Comparison of ENCODE assay signal across 18 cellular contexts in the genomic region with DNA sequence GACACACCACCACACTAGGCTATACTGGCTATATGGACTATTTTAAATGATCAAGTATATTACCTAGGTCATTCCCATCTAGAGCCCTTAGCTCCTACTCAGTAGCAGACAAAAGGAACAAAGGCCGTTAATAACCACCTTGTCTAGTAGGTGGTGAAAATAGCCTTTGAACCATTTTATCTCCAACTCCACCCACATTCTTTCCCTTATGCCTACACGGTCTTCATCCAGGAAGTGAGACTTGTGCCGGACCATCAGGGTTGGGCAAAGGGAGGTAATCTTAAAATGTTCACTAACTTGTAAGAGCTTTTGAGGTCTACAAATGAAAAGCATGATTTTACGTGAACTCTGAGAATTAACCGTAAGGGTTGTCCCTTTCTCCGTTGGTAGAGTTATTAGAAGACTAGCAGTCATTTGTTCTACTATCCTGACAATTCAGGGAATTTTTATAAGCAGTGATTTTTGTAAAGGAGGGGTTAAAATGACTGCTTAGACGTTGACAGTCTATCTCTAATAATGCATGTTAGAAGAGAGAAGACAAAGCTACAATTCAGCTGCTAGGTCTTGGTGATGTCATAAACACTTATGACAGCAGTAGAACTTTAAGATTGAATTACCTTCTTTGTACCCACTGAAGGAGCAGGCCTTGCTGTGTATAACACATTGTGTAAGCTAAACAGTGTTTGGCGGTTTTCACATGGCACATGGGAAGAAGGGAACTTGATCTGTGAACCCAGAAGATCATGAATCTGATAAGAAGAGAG.
DNase-seq lines count a peak whose midpoint lies in the region; ATAC-seq, FAIRE-seq and TF ChIP-seq lines count a peak whose summit lies in the region.
"Had no signal": no experiment of that assay in that cellular context is flagged by ENCODE, and none has a peak within 500 bp of the region (broad histone marks: within the 10 kb centered on the region; RNA-seq: fewer than 3 reads in every experiment).

No MANE protein-coding gene starts in this region.

- no peaks in the 10 kb centered on the region for H3K9me3 ChIP-seq in A549
- H3K9me3 ChIP-seq in RWPE2 (ENCODE audit: severe bottlenecking): no peaks in the 10 kb centered on the region
- no peaks in the 10 kb centered on the region for H3K9me3 ChIP-seq in right atrium auricular region
- H3K9me3 ChIP-seq in heart left ventricle: no peaks in the 10 kb centered on the region
- H3K9me3 ChIP-seq: HAP-1 had no signal

- no peak for TF ChIP-seq CTCF in A549 (IDR thresholded peaks at IDR 0.05)
- no peak for TF ChIP-seq CTCF in RWPE2 (IDR thresholded peaks at IDR 0.05; ENCODE audit: poor library complexity, severe bottlenecking)
- TF ChIP-seq CTCF in right atrium auricular region (IDR thresholded peaks at IDR 0.05): no peak
- no peak for TF ChIP-seq CTCF in heart left ventricle (IDR thresholded peaks at IDR 0.05)

- H3K27ac ChIP-seq in A549 (no peak overlapping the region), RWPE2 (ENCODE audit: poor library complexity, severe bottlenecking) (peak overlapping the region; percentile 67), right atrium auricular region (no peak overlapping the region), heart left ventricle (no peak overlapping the region)
- H3K27ac ChIP-seq: C4-2B had no signal

- no peak for TF ChIP-seq POLR2A in A549 (IDR thresholded peaks at IDR 0.05; ENCODE audit: low read length)
- TF ChIP-seq POLR2A in heart left ventricle (IDR thresholded peaks at IDR 0.05): no peak

- no peak for DNase-seq in A549 (ENCODE audit: low read depth in 1 of 2, low spot score in 1 of 2)
- peak; percentile 70 for DNase-seq in HT-29 (ENCODE audit: low spot score)
- no peak for DNase-seq in RWPE2 (ENCODE audit: low spot score)
- DNase-seq in left colon: no peak
- DNase-seq in HCEC 1CT: no peak
- DNase-seq in right atrium auricular region (ENCODE audit: low spot score): no peak
- DNase-seq in NCI-H1048 (lab: John Stamatoyannopoulos, UW): no peak
- no peak for DNase-seq in heart left ventricle
- DNase-seq: CD4-positive, alpha-beta memory T cell; COR-L47; DND-41; GDM1; GOT3; HFFc6; IMR-90 had no signal

- intact Hi-C loops in left colon (cut with DNase I, micrococcal nuclease): no loop called here
- intact Hi-C loops in heart left ventricle (cut with DNase I): no loop called here

- H3K27me3 ChIP-seq in RWPE2 (ENCODE audit: insufficient read depth, poor library complexity, severe bottlenecking): peaks cover 4% of the 10 kb centered on the region
- no peaks in the 10 kb centered on the region for H3K27me3 ChIP-seq in right atrium auricular region
- H3K27me3 ChIP-seq in heart left ventricle: no peaks in the 10 kb centered on the region

- TF ChIP-seq EP300 in A549 (IDR thresholded peaks at IDR 0.05): no peak

- POLR2A ChIA-PET in A549 (lab: Yijun Ruan, JAX): no interaction called here

- no peak overlapping the region for H3K4me2 ChIP-seq in A549

- no peak for TF ChIP-seq RAD21 in A549 (conservative IDR thresholded peaks at IDR 0.05 in 1 of 2, IDR thresholded peaks at IDR 0.05 in 1 of 2)

- WGBS in A549 (ENCODE audit: missing lambda C conversion rate): 82% methylated on average over 8 of the region's 8 CpGs
- WGBS in heart left ventricle, 4 donors: 89 to 92% (median 90%) methylated on average over 8 of the region's 8 CpGs

- FAIRE-seq in A549 (lab: Jason Lieb, UNC): peak; percentile 87
- FAIRE-seq: GM19239 had no signal

- CTCF ChIA-PET in A549 (lab: Yijun Ruan, JAX): interaction anchor here (1.0 kb wide), 1 partner anchor 15 kb away, joined by 3 read pairs; no protein-coding TSS in a partner anchor

- no peak for ATAC-seq in A549
- ATAC-seq in RWPE2 (ENCODE audit: low read depth): no peak
- ATAC-seq in left colon: peak; percentile 88
- ATAC-seq in heart left ventricle: no peak

- no peak overlapping the region for H3K4me3 ChIP-seq in A549
- H3K4me3 ChIP-seq in RWPE2 (ENCODE audit: severe bottlenecking): no peak overlapping the region
- H3K4me3 ChIP-seq in right atrium auricular region: no peak overlapping the region
- H3K4me3 ChIP-seq in heart left ventricle: no peak overlapping the region
- H3K4me3 ChIP-seq: HAP-1 had no signal

- H3K4me1 ChIP-seq in A549: peaks cover 4% of the 10 kb centered on the region; the same call in 2 of the 3 replicates
- H3K4me1 ChIP-seq in RWPE2 (ENCODE audit: insufficient read depth, poor library complexity, severe bottlenecking): peaks cover 22% of the 10 kb centered on the region
- H3K4me1 ChIP-seq in right atrium auricular region: no peaks in the 10 kb centered on the region
- H3K4me1 ChIP-seq in heart left ventricle: peaks cover 0 to 1% (median 0%) of the 10 kb centered on the region in 12 donors
- H3K4me1 ChIP-seq: HAP-1 had no signal

- H3K36me3 ChIP-seq in RWPE2 (ENCODE audit: low read depth) (0 out of 2 replicates have a peak, but pooled peaks cover 4% of the 10 kb centered on the region), right atrium auricular region (no peaks in the 10 kb centered on the region), heart left ventricle (no peaks in the 10 kb centered on the region)
- H3K36me3 ChIP-seq: HAP-1 had no signal

TF ChIP-seq in A549, 52 proteins besides CTCF, POLR2A, EP300 and RAD21:
- TF ChIP-seq EHMT2 (IDR thresholded peaks at IDR 0.05; ENCODE audit: low read depth) (no peak), CEBPB (IDR thresholded peaks at IDR 0.05) (no peak), CBX2 (IDR thresholded peaks at IDR 0.05; ENCODE audit: borderline replicate concordance, low read depth) (no peak), KDM1A (IDR thresholded peaks at IDR 0.05; ENCODE audit: low read depth) (no peak), JUNB (IDR thresholded peaks at IDR 0.05) (no peak), MYC (IDR thresholded peaks at IDR 0.05; ENCODE audit: borderline replicate concordance, low read length) (no peak), NR3C1 (IDR thresholded peaks at IDR 0.05) (no peak)
- TF ChIP-seq, protein P1, sequence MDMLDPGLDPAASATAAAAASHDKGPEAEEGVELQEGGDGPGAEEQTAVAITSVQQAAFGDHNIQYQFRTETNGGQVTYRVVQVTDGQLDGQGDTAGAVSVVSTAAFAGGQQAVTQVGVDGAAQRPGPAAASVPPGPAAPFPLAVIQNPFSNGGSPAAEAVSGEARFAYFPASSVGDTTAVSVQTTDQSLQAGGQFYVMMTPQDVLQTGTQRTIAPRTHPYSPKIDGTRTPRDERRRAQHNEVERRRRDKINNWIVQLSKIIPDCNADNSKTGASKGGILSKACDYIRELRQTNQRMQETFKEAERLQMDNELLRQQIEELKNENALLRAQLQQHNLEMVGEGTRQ (IDR thresholded peaks at IDR 0.05): no peak
- TF ChIP-seq, protein P2, sequence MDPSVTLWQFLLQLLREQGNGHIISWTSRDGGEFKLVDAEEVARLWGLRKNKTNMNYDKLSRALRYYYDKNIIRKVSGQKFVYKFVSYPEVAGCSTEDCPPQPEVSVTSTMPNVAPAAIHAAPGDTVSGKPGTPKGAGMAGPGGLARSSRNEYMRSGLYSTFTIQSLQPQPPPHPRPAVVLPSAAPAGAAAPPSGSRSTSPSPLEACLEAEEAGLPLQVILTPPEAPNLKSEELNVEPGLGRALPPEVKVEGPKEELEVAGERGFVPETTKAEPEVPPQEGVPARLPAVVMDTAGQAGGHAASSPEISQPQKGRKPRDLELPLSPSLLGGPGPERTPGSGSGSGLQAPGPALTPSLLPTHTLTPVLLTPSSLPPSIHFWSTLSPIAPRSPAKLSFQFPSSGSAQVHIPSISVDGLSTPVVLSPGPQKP (IDR thresholded peaks at IDR 0.05; ENCODE audit: low read depth, low read length): no peak
